In the genomic region with DNA sequence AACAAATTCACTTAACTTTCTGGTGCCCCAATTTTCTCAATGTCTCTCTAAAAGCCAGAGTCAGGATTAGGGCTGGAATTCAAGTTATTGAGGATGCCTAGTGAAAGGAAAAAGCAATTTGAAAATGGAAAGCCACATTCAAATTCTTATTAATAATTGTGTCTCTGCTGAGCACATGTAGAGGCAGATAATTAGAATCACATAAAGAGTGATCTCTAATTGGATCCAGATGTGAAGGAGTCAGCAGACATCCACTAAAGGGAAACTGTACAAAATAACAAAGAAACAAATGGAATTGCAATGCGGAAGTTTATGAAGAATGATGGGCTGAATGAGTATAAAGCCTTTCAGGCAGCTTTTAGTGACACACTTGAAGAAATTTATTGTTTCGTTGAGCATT, we compare ENCODE assay signal across 21 cellular contexts.
DNase-seq lines count a peak whose midpoint lies in the region; ATAC-seq and TF ChIP-seq lines count a peak whose summit lies in the region.
"Had no signal": no experiment of that assay in that cellular context is flagged by ENCODE, and none has a peak within 500 bp of the region (broad histone marks: within the 10 kb centered on the region; RNA-seq: fewer than 3 reads in every experiment).

No MANE protein-coding gene starts in this region.

- H3K27me3 ChIP-seq in adipocyte (replicated peaks; ENCODE audit: control insufficient read depth, insufficient read depth, low read length) (no peaks in the 10 kb centered on the region), hepatocyte (no peaks in the 10 kb centered on the region), tibial nerve (no peaks in the 10 kb centered on the region)
- H3K27me3 ChIP-seq: transverse colon had no signal

- no peak for TF ChIP-seq CTCF in AG09309 (IDR thresholded peaks at IDR 0.05; ENCODE audit: control insufficient read depth, insufficient read depth, low read depth, low read length, missing control alignments)
- no peak for TF ChIP-seq CTCF in hepatocyte (IDR thresholded peaks at IDR 0.05; ENCODE audit: poor library complexity)
- TF ChIP-seq CTCF in tibial nerve (IDR thresholded peaks at IDR 0.05) = no peak

- no peak overlapping the region for H3K9ac ChIP-seq in adipocyte (ENCODE audit: low read length)

- DNase-seq in AG09309 (ENCODE audit: low read depth) (peak; percentile 69), GM03348 (ENCODE audit: low spot score) (peak; percentile 50), adipocyte (ENCODE audit: low read depth) (peak; percentile 83), hepatocyte (ENCODE audit: low spot score) (no peak), NCI-H2196 treated with DMSO at 0.1 percent for 48 hours (lab: John Stamatoyannopoulos, UW; ENCODE audit: unreplicated experiment) (no peak), tibial nerve (ENCODE audit: low spot score in 2 of 2) (no peak)
- DNase-seq: activated CD8-positive, alpha-beta memory T cell treated with anti-CD3 and anti-CD28 coated beads, Interleukin-2, amount 50 U/mL, for 48 hours; activated effector memory CD4-positive, alpha-beta T cell treated with Interleukin-2 at 50 U/mL for 16 hours; effector CD4-positive, alpha-beta T cell; GF-D8; H9; Kasumi-1; kidney; lower lobe of right lung; NCI-H1930; NCI-H774; stimulated activated naive CD8-positive, alpha-beta T cell treated with anti-CD3 and anti-CD28 coated beads, Interleukin-15, amount 100 ng/mL, for 72 hours; transverse colon had no signal

- no peaks in the 10 kb centered on the region for H4K20me1 ChIP-seq in hepatocyte (ENCODE audit: insufficient read depth, poor library complexity, severe bottlenecking)

- ATAC-seq in GM19351 (IDR thresholded peaks at IDR 0.05; ENCODE audit: unreplicated experiment) (no peak), HG02588 (IDR thresholded peaks at IDR 0.05; ENCODE audit: unreplicated experiment) (no peak)
- ATAC-seq: lower lobe of right lung had no signal

- no peaks in the 10 kb centered on the region for H3K9me2 ChIP-seq in hepatocyte (replicated peaks; ENCODE audit: insufficient read depth)

- H3K4me2 ChIP-seq in hepatocyte = no peak overlapping the region

- no peaks in the 10 kb centered on the region for H3K36me3 ChIP-seq in adipocyte (ENCODE audit: control insufficient read depth, insufficient read depth, low read length, severe bottlenecking)
- no peaks in the 10 kb centered on the region for H3K36me3 ChIP-seq in hepatocyte (replicated peaks; ENCODE audit: insufficient read depth, low read depth)
- no peaks in the 10 kb centered on the region for H3K36me3 ChIP-seq in tibial nerve
- H3K36me3 ChIP-seq: lower lobe of right lung, transverse colon had no signal

- no peak for TF ChIP-seq EP300 in tibial nerve (IDR thresholded peaks at IDR 0.05)

- no peak overlapping the region for H2AFZ ChIP-seq in hepatocyte

- peak overlapping the region; percentile 27 for H3K27ac ChIP-seq in hepatocyte
- no peak overlapping the region for H3K27ac ChIP-seq in tibial nerve
- H3K27ac ChIP-seq: lower lobe of right lung, transverse colon, VCaP had no signal

- H3K4me1 ChIP-seq in adipocyte (ENCODE audit: control insufficient read depth, insufficient read depth, low read length) = peaks cover 9% of the 10 kb centered on the region
- peaks cover 18% of the 10 kb centered on the region for H3K4me1 ChIP-seq in hepatocyte (ENCODE audit: insufficient read depth)
- peaks cover 0 to 12% (median 0%) of the 10 kb centered on the region in 4 donors for H3K4me1 ChIP-seq in tibial nerve
- H3K4me1 ChIP-seq: lower lobe of right lung, transverse colon had no signal

- no peaks in the 10 kb centered on the region for H3K79me2 ChIP-seq in hepatocyte

- no peak for TF ChIP-seq POLR2A in tibial nerve (IDR thresholded peaks at IDR 0.05)

- no peak overlapping the region for H3K4me3 ChIP-seq in AG09309 (ENCODE audit: control insufficient read depth, low read depth, low read length)
- H3K4me3 ChIP-seq in adipocyte (ENCODE audit: low read length) = no peak overlapping the region
- H3K4me3 ChIP-seq in hepatocyte = no peak overlapping the region
- no peak overlapping the region for H3K4me3 ChIP-seq in tibial nerve
- H3K4me3 ChIP-seq: lower lobe of right lung, transverse colon had no signal

- no peaks in the 10 kb centered on the region for H3K9me3 ChIP-seq in adipocyte (ENCODE audit: control insufficient read depth, low read length)
- H3K9me3 ChIP-seq in hepatocyte (ENCODE audit: low read depth) = no peaks in the 10 kb centered on the region
- H3K9me3 ChIP-seq in tibial nerve = no peaks in the 10 kb centered on the region
- H3K9me3 ChIP-seq: lower lobe of right lung, transverse colon had no signal

- WGBS in hepatocyte (ENCODE audit: low lambda C conversion rate, missing lambda C conversion rate) = 50% methylated on average over 2 of the region's 2 CpGs
- WGBS in tibial nerve, 2 donors = 60 to 65% methylated on average over 2 of the region's 2 CpGs

Comparison
In these comparisons a context has a peak if more than half of its experiments do, and no peak if none do; other contexts are left out.
1. DNase-seq: peak in AG09309 (single experiment), GM03348 (single experiment) and adipocyte (single experiment); none in hepatocyte (single experiment), NCI-H2196 treated with DMSO at 0.1 percent for 48 hours (single experiment) and tibial nerve (0 of 2).